In the genomic region with DNA sequence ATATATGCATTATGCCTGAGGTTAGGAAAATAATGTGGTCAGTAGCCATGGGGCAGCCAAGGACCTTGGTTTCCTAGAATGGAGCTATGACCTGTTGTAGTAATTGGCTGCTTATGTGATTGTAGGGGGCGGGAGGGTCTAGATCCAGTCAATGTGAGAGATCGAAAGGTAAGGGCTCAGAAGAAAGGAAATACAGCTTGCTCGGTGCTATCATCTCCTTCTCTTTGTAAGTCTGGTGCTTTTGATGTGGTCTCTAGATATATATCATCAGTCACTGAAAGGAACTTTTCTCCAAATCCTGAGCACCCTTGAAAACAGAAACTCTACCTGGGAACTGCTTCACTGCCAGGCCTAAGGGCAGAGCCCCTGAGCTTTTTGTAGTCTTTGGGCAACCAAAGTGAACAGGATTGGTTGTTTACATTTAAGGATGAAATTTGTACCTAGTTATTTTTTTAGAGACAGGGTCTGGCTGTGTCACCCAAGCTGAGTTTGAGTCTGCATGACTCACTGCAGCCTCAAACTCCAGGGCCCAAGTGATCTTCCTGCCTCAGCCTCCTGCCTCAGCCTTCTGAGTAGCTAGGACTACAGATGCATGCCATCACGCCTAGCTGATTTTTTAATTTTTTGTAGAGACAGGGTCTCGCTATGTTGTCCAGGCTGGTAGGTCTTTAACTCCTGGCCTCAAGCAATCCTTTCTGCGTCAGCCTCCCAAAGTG, we compare ENCODE assay signal across 11 cellular contexts. TPM values are rescaled to one million over a fixed set of nuclear protein-coding genes. Genes with fewer than 3 reads are reported as not detected.
"Had no signal": no experiment of that assay in that cellular context is flagged by ENCODE, and none has a peak within 500 bp of the region (broad histone marks: within the 10 kb centered on the region; RNA-seq: fewer than 3 reads in every experiment).

No MANE protein-coding gene starts in this region.

RNA-seq across cellular contexts. Expression of a gene that starts 33.5 kb away (rescaled TPM):
- total RNA-seq: aorta, breast epithelium, cerebellum, fibroblast of lung, left ventricle myocardium superior, mucosa of descending colon, natural killer cell, renal cortical epithelial cell, SJCRH30, stomach, upper lobe of left lung had no signal
- polyA plus RNA-seq: aorta, fibroblast of lung, stomach had no signal
